ENCODE assay signal across 29 cellular contexts in genomic region chr14:102238766-102239165, GRCh38.
"Had no signal": no experiment of that assay in that cellular context is flagged by ENCODE, and none has a peak within 500 bp of the region (broad histone marks: within the 10 kb centered on the region; RNA-seq: fewer than 3 reads in every experiment).

No MANE protein-coding gene starts in this region.

- H3K9me3 ChIP-seq: gastrocnemius medialis, mucosa of descending colon, prostate gland, sigmoid colon, suprapubic skin, transverse colon, upper lobe of right lung, uterus had no signal

- H3K4me3 ChIP-seq: dorsolateral prefrontal cortex, gastrocnemius medialis, lung, mucosa of descending colon, neural progenitor cell, prostate gland, sigmoid colon, suprapubic skin, transverse colon, upper lobe of right lung, uterus had no signal

- H3K27ac ChIP-seq: dorsolateral prefrontal cortex, epithelial cell of prostate, gastrocnemius medialis, neural progenitor cell, prostate gland, sigmoid colon, suprapubic skin, transverse colon, upper lobe of right lung, uterus had no signal

- FAIRE-seq: colon, kidney, small intestine had no signal

- H3K4me2 ChIP-seq: neural progenitor cell had no signal

- H3K27me3 ChIP-seq: dorsolateral prefrontal cortex, gastrocnemius medialis, neural progenitor cell, sigmoid colon, suprapubic skin, transverse colon, upper lobe of right lung, uterus had no signal

- H3K4me1 Mint-ChIP-seq: memory B cell; mesothelial cell of epicardium; naive thymus-derived CD4-positive, alpha-beta T cell; nephron; neural progenitor cell; stimulated activated naive B cell treated with anti-CD40 and anti-IgM and Interleukin-4, amounts not matched to agents 10 μg/mL and 1 μg/mL and 100 μg/mL, for 72 hours had no signal

- H2AFZ ChIP-seq: neural progenitor cell had no signal

- H3K36me3 ChIP-seq: gastrocnemius medialis, neural progenitor cell, prostate gland, sigmoid colon, suprapubic skin, transverse colon, upper lobe of right lung, uterus had no signal

- H3K9me3 Mint-ChIP-seq: endodermal cell; mesothelial cell of epicardium; naive thymus-derived CD4-positive, alpha-beta T cell; nephron; neural progenitor cell; stimulated activated naive B cell treated with anti-CD40 and anti-IgM and Interleukin-4, amounts not matched to agents 10 μg/mL and 1 μg/mL and 100 μg/mL, for 72 hours; stimulated activated naive CD8-positive, alpha-beta T cell treated with anti-CD3 and anti-CD28 coated beads, Interleukin-15, Interleukin-2, amounts not matched to agents 100 ng/mL and 50 ng/mL, for 24 hours had no signal

- H3K9ac ChIP-seq: neural progenitor cell had no signal

- DNase-seq: dorsolateral prefrontal cortex; effector CD4-positive, alpha-beta T cell; endodermal cell; foreskin fibroblast; gastrocnemius medialis; kidney; mucosa of descending colon; naive thymus-derived CD4-positive, alpha-beta T cell; right cardiac atrium; sigmoid colon; small intestine; stimulated activated CD4-positive, alpha-beta T cell treated with anti-CD3 and anti-CD28 coated beads, Interleukin-15, amount 100 ng/mL, for 24 hours; stimulated activated CD4-positive, alpha-beta T cell treated with anti-CD3 and anti-CD28 coated beads, Interleukin-2, amount 100 ng/mL, for 48 hours; stimulated activated naive B cell treated with anti-CD40 and anti-IgM and Interleukin-4, amounts not matched to agents 10 μg/mL and 1 μg/mL and 100 μg/mL, for 72 hours; transverse colon; upper lobe of right lung; uterus had no signal

- H3K4me3 Mint-ChIP-seq: endodermal cell; memory B cell; mesothelial cell of epicardium; naive thymus-derived CD4-positive, alpha-beta T cell; nephron; neural progenitor cell; stimulated activated naive B cell treated with anti-CD40 and anti-IgM and Interleukin-4, amounts not matched to agents 10 μg/mL and 1 μg/mL and 100 μg/mL, for 72 hours; stimulated activated naive CD8-positive, alpha-beta T cell treated with anti-CD3 and anti-CD28 coated beads, Interleukin-15, Interleukin-2, amounts not matched to agents 100 ng/mL and 50 ng/mL, for 24 hours had no signal

- H3K4me1 ChIP-seq: gastrocnemius medialis, neural progenitor cell, prostate gland, suprapubic skin, upper lobe of right lung had no signal

- H3K27ac Mint-ChIP-seq: endodermal cell; memory B cell; mesothelial cell of epicardium; naive thymus-derived CD4-positive, alpha-beta T cell; nephron; neural progenitor cell; stimulated activated naive B cell treated with anti-CD40 and anti-IgM and Interleukin-4, amounts not matched to agents 10 μg/mL and 1 μg/mL and 100 μg/mL, for 72 hours; stimulated activated naive CD8-positive, alpha-beta T cell treated with anti-CD3 and anti-CD28 coated beads, Interleukin-15, Interleukin-2, amounts not matched to agents 100 ng/mL and 50 ng/mL, for 24 hours had no signal

- ATAC-seq: esophagus mucosa; gastrocnemius medialis; left lobe of liver; mucosa of descending colon; naive thymus-derived CD4-positive, alpha-beta T cell; right cardiac atrium; stimulated activated naive B cell treated with anti-CD40 and anti-IgM and Interleukin-4, amounts not matched to agents 10 μg/mL and 1 μg/mL and 100 μg/mL, for 72 hours; upper lobe of right lung had no signal

- H3K36me3 Mint-ChIP-seq: mesothelial cell of epicardium; naive thymus-derived CD4-positive, alpha-beta T cell; stimulated activated naive B cell treated with anti-CD40 and anti-IgM and Interleukin-4, amounts not matched to agents 10 μg/mL and 1 μg/mL and 100 μg/mL, for 72 hours had no signal

- H3K27me3 Mint-ChIP-seq: stimulated activated naive B cell treated with anti-CD40 and anti-IgM and Interleukin-4, amounts not matched to agents 10 μg/mL and 1 μg/mL and 100 μg/mL, for 72 hours; stimulated activated naive CD8-positive, alpha-beta T cell treated with anti-CD3 and anti-CD28 coated beads, Interleukin-15, Interleukin-2, amounts not matched to agents 100 ng/mL and 50 ng/mL, for 24 hours had no signal
